In the genomic region with DNA sequence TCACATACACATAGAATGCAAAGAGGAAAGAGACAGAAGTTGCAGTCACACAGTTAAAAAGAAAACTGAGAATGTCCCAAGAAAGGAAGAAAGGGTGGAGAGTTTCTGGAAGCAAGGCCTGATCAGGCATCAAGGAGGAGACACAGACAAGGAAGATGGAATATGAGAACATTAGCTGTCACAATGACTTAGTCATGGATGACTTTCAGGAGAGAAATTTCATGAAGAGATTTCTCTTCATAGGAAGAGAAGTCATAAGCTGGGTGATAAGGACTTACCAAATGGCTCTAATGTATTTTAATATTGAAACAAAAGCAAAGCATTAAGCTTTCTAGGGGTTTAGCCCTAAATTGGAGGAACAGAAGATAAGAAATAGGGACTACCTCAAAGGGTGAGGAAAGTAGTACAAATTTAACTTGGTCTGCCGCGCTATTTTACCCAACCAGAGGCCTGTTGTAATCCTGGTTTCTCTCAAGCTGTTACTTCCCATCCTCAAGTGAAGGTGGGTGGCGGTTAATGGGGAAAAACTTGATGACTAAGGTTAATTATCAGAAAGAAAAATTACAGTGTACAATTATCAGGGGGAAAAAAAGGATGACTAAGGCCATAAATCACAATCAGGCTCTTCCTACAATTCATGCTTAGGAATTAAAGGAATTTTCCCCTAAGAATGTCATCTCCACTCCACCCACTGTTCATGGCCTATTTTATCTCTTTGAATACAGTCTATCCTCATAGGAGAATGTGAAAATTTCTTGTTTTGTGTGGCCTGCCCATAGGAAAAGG, we compare ENCODE assay signal across 2 cellular contexts.
TF ChIP-seq lines count a peak whose summit lies in the region.

No MANE protein-coding gene starts in this region.

TF ChIP-seq in HCT116, 20 proteins besides CTCF, POLR2A, EP300 and RAD21 (continued from another document):
- no peak for TF ChIP-seq SRF (IDR thresholded peaks at IDR 0.05; ENCODE audit: low read depth)
- TF ChIP-seq, protein P1, sequence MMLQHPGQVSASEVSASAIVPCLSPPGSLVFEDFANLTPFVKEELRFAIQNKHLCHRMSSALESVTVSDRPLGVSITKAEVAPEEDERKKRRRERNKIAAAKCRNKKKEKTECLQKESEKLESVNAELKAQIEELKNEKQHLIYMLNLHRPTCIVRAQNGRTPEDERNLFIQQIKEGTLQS (IDR thresholded peaks at IDR 0.05), result no peak
- no peak for TF ChIP-seq TCF7L2 (IDR thresholded peaks at IDR 0.05; ENCODE audit: borderline replicate concordance, extremely low read depth, insufficient read depth, insufficient read length)
- no peak for TF ChIP-seq YY1 (IDR thresholded peaks at IDR 0.05; ENCODE audit: extremely low read depth, insufficient replicate concordance, low read depth, low read length)
- TF ChIP-seq EZH2phosphoT487 (IDR thresholded peaks at IDR 0.05; ENCODE audit: borderline replicate concordance), result no peak
- TF ChIP-seq CBX3 (IDR thresholded peaks at IDR 0.05; ENCODE audit: low read depth), result no peak
- TF ChIP-seq ELF1 (IDR thresholded peaks at IDR 0.05; ENCODE audit: borderline replicate concordance, low read depth), result no peak
- no peak for TF ChIP-seq JUND (IDR thresholded peaks at IDR 0.05)
- TF ChIP-seq, protein P2, sequence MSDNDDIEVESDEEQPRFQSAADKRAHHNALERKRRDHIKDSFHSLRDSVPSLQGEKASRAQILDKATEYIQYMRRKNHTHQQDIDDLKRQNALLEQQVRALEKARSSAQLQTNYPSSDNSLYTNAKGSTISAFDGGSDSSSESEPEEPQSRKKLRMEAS (IDR thresholded peaks at IDR 0.05), result no peak
- TF ChIP-seq EGR1 (IDR thresholded peaks at IDR 0.05; ENCODE audit: low read depth), result no peak
- TF ChIP-seq ZFX (IDR thresholded peaks at IDR 0.05), result no peak
- TF ChIP-seq, protein P3, sequence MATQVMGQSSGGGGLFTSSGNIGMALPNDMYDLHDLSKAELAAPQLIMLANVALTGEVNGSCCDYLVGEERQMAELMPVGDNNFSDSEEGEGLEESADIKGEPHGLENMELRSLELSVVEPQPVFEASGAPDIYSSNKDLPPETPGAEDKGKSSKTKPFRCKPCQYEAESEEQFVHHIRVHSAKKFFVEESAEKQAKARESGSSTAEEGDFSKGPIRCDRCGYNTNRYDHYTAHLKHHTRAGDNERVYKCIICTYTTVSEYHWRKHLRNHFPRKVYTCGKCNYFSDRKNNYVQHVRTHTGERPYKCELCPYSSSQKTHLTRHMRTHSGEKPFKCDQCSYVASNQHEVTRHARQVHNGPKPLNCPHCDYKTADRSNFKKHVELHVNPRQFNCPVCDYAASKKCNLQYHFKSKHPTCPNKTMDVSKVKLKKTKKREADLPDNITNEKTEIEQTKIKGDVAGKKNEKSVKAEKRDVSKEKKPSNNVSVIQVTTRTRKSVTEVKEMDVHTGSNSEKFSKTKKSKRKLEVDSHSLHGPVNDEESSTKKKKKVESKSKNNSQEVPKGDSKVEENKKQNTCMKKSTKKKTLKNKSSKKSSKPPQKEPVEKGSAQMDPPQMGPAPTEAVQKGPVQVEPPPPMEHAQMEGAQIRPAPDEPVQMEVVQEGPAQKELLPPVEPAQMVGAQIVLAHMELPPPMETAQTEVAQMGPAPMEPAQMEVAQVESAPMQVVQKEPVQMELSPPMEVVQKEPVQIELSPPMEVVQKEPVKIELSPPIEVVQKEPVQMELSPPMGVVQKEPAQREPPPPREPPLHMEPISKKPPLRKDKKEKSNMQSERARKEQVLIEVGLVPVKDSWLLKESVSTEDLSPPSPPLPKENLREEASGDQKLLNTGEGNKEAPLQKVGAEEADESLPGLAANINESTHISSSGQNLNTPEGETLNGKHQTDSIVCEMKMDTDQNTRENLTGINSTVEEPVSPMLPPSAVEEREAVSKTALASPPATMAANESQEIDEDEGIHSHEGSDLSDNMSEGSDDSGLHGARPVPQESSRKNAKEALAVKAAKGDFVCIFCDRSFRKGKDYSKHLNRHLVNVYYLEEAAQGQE (IDR thresholded peaks at IDR 0.05; ENCODE audit: low read depth), result no peak
TF ChIP-seq in HCT116: peak in this region for 0.

TF ChIP-seq in SK-N-SH treated with all-trans-retinoic acid at 6 μM for 48 hours, 23 proteins besides CTCF, POLR2A, EP300 and RAD21 (continued from another document):
- TF ChIP-seq, protein P4, sequence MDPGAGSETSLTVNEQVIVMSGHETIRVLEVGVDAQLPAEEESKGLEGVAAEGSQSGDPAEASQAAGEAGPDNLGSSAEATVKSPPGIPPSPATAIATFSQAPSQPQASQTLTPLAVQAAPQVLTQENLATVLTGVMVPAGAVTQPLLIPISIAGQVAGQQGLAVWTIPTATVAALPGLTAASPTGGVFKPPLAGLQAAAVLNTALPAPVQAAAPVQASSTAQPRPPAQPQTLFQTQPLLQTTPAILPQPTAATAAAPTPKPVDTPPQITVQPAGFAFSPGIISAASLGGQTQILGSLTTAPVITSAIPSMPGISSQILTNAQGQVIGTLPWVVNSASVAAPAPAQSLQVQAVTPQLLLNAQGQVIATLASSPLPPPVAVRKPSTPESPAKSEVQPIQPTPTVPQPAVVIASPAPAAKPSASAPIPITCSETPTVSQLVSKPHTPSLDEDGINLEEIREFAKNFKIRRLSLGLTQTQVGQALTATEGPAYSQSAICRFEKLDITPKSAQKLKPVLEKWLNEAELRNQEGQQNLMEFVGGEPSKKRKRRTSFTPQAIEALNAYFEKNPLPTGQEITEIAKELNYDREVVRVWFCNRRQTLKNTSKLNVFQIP (CRISPR knock-in tag; IDR thresholded peaks at IDR 0.05; ENCODE audit: borderline replicate concordance, low read depth), result peak; percentile 84; the same call in 1 of the 2 replicates
- peak; percentile 84 for TF ChIP-seq ISL1 (CRISPR knock-in tag; IDR thresholded peaks at IDR 0.05)
- no peak for TF ChIP-seq CSDC2 (CRISPR knock-in tag; IDR thresholded peaks at IDR 0.05)
